In genomic region chr5:6715271-6715670, GRCh38 we compare ENCODE assay signal across 1 cellular context.
TF ChIP-seq lines count a peak whose summit lies in the region.

No MANE protein-coding gene starts in this region.

TF ChIP-seq in GM23338, 12 proteins besides CTCF, POLR2A, EP300 and RAD21 (continued from another document):
- no peak for TF ChIP-seq ZNF462 (CRISPR knock-in tag; IDR thresholded peaks at IDR 0.05)
TF ChIP-seq in GM23338: peak in this region for 0.
